Comparison of ENCODE assay signal across 8 cellular contexts in the genomic region with DNA sequence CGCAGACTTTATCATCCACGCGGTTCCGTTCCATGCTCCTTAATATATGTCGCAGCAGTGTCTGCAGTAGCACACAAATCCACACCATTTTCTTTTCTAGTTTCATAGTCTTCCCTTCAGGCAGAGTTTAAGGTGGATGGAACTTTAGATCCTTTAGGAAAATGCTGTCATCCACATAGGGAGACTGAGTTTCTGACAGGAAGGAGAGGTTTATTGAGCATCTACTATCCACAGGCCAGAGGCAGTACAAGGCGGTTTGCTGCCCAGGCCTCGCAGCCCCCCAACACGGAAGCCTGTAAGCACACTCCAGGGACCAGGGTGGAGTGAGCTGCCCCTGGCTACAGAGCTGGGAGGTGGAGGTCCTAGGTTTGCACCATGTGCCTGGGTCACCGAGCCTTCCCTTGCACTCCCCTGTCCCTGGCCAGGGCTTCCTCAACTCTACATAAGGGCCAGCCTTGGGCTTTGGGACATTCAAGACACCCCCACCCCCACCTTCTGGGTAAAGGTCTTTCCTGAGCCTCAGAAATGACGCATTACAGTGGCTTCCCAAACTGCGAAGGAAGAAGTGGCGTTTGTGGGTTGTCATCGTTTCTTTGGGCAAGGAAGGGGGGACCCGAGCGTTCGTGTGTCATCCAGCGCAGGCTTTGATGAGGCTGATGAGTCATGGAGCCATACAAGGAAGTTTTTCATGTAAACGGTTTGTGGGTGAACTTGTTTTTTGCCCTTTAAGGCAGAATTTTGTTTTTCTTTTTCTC.
DNase-seq lines count a peak whose midpoint lies in the region; ATAC-seq, FAIRE-seq and TF ChIP-seq lines count a peak whose summit lies in the region.

No MANE protein-coding gene starts in this region.

- DNase-seq in A549 (ENCODE audit: low read depth in 1 of 2, low spot score in 1 of 2) (peak; percentile 60 to 80), NOMO-1 (lab: John Stamatoyannopoulos, UW; ENCODE audit: unreplicated experiment in 2 of 2) (peak; percentile 80 to 89), activated T-cell treated with anti-CD3 and anti-CD28 coated beads for 4 hours (peak; percentile 68), fibroblast of villous mesenchyme (ENCODE audit: low read depth) (peak; percentile 82), GM12891 (ENCODE audit: insufficient read length, low spot score) (no peak), HUDEP-2 (lab: John Stamatoyannopoulos, UW; ENCODE audit: unreplicated experiment in 76 of 76) (no peak), SKM-1 treated with dmso at 0.1 percent for 144 hours (lab: John Stamatoyannopoulos, UW; ENCODE audit: unreplicated experiment) (no peak)
- DNase-seq in stimulated activated CD4-positive, alpha-beta T cell treated with anti-CD3 and anti-CD28 coated beads, TNF-alpha, amount 100 ng/mL, for 4 hours (ENCODE audit: low read depth in 3 of 3) = peak; percentile 39 to 70 (median 65)

- no peak for TF ChIP-seq RAD21 in A549 (conservative IDR thresholded peaks at IDR 0.05 in 1 of 2, IDR thresholded peaks at IDR 0.05 in 1 of 2)

- WGBS in A549 (ENCODE audit: missing lambda C conversion rate) = 52% methylated on average over 18 of the region's 18 CpGs

- TF ChIP-seq CTCF in A549 (IDR thresholded peaks at IDR 0.05) (no peak), fibroblast of villous mesenchyme (IDR thresholded peaks at IDR 0.05; ENCODE audit: insufficient read depth, low read depth, low read length) (no peak)

- POLR2A ChIA-PET in A549 (lab: Yijun Ruan, JAX) = no interaction called here

- peaks cover 86% of the 10 kb centered on the region for H3K4me1 ChIP-seq in A549

- FAIRE-seq in A549 (lab: Jason Lieb, UNC) = no peak
- no peak for FAIRE-seq in GM12891 (lab: Jason Lieb, UNC)

- TF ChIP-seq EP300 in A549 (IDR thresholded peaks at IDR 0.05) = no peak

- TF ChIP-seq POLR2A in A549 (IDR thresholded peaks at IDR 0.05; ENCODE audit: low read length) = no peak
- no peak for TF ChIP-seq POLR2A in GM12891 (IDR thresholded peaks at IDR 0.05; ENCODE audit: low read depth, low read length)

- peak overlapping the region; percentile 77 to 88 for H3K27ac ChIP-seq in A549

- peak; percentile 37 to 48 for ATAC-seq in A549

- CTCF ChIA-PET in A549 (lab: Yijun Ruan, JAX) = interaction anchor here (1.5 kb wide), 2 partner anchors 10 to 228 kb away, joined by 4 to 7 read pairs; no protein-coding TSS in a partner anchor

- H3K4me2 ChIP-seq in A549 = peak overlapping the region; percentile 68

- H3K9me3 ChIP-seq in A549 = no peaks in the 10 kb centered on the region

- H3K4me3 ChIP-seq in A549 (no peak overlapping the region), fibroblast of villous mesenchyme (ENCODE audit: low read depth, low read length) (no peak overlapping the region)

TF ChIP-seq in A549, 52 proteins besides CTCF, POLR2A, EP300 and RAD21:
- TF ChIP-seq ZNF302 (CRISPR knock-in tag; IDR thresholded peaks at IDR 0.05) (no peak), GATA3 (IDR thresholded peaks at IDR 0.05; ENCODE audit: borderline replicate concordance) (0 out of 2 replicates have a peak, but pooled peaks have one; percentile 10), FOSL2 (IDR thresholded peaks at IDR 0.05) (peak; percentile 68; the same call in 1 of the 2 replicates), FOSL2 (CRISPR knock-in tag; IDR thresholded peaks at IDR 0.05) (peak; percentile 91), JUNB (IDR thresholded peaks at IDR 0.05) (no peak), CHD4 (IDR thresholded peaks at IDR 0.05; ENCODE audit: borderline replicate concordance) (no peak)
TF ChIP-seq in A549: peak in this region for 2.

TF ChIP-seq in GM12891, 5 proteins besides CTCF, POLR2A, EP300 and RAD21:
- TF ChIP-seq TAF1 (IDR thresholded peaks at IDR 0.05; ENCODE audit: low read depth, low read length) (no peak), POU2F2 (IDR thresholded peaks at IDR 0.05; ENCODE audit: low read depth, low read length) (no peak), PAX5 (IDR thresholded peaks at IDR 0.05; ENCODE audit: insufficient read depth, low read length, severe bottlenecking) (no peak), POLR2AphosphoS5 (IDR thresholded peaks at IDR 0.05; ENCODE audit: low read depth, low read length) (no peak), SPI1 (IDR thresholded peaks at IDR 0.05; ENCODE audit: low read depth, low read length) (no peak)

Comparison
In these comparisons a context has a peak if more than half of its experiments do, and no peak if none do; other contexts are left out.
1. DNase-seq: peak in A549 (2 of 2), NOMO-1 (2 of 2), activated T-cell treated with anti-CD3 and anti-CD28 coated beads for 4 hours (single experiment), fibroblast of villous mesenchyme (single experiment) and stimulated activated CD4-positive, alpha-beta T cell treated with anti-CD3 and anti-CD28 coated beads, TNF-alpha, amount 100 ng/mL, for 4 hours (3 of 3); none in GM12891 (single experiment), HUDEP-2 (0 of 76) and SKM-1 treated with dmso at 0.1 percent for 144 hours (single experiment).